12 cellular contexts compared by ENCODE assay signal in genomic region chr7:23333671-23334246, GRCh38. TPM values are rescaled to one million over a fixed set of nuclear protein-coding genes. Genes with fewer than 3 reads are reported as not detected.
DNase-seq lines count a peak whose midpoint lies in the region; ATAC-seq, FAIRE-seq and TF ChIP-seq lines count a peak whose summit lies in the region.
"Had no signal": no experiment of that assay in that cellular context is flagged by ENCODE, and none has a peak within 500 bp of the region (broad histone marks: within the 10 kb centered on the region; RNA-seq: fewer than 3 reads in every experiment).

No MANE protein-coding gene starts in this region.

- H3K27ac Mint-ChIP-seq in activated CD4-positive, alpha-beta T cell treated with anti-CD3 and anti-CD28 coated beads, Interleukin-2, amount 10 ng/mL, durations not matched to agents 24 days and 14 days = no peak overlapping the region
- no peak overlapping the region for H3K27ac Mint-ChIP-seq in activated naive CD4-positive, alpha-beta T cell treated with anti-CD3 and anti-CD28 coated beads, Interleukin-2, amount 10 ng/mL, durations not matched to agents 7 days and 5 days

- no peak overlapping the region for H3K4me3 ChIP-seq in brain microvascular endothelial cell (ENCODE audit: low read depth, low read length)
- H3K4me3 ChIP-seq: ascending aorta had no signal

- no peak for TF ChIP-seq CTCF in brain microvascular endothelial cell (IDR thresholded peaks at IDR 0.05; ENCODE audit: low read depth, low read length, missing control alignments)

- in situ Hi-C loops in brain microvascular endothelial cell (cut with HindIII; ENCODE audit: low pct_ligation_motif_present, low sequenced_read_pairs) = no loop called here

- no peak for ATAC-seq in HG02981 (IDR thresholded peaks at IDR 0.05; ENCODE audit: unreplicated experiment)

- peaks cover 26% of the 10 kb centered on the region for H3K36me3 ChIP-seq in brain microvascular endothelial cell (replicated peaks)
- H3K36me3 ChIP-seq: ascending aorta had no signal

- H3K4me3 Mint-ChIP-seq in activated CD4-positive, alpha-beta T cell treated with anti-CD3 and anti-CD28 coated beads, Interleukin-2, amount 10 ng/mL, durations not matched to agents 24 days and 14 days = no peak overlapping the region
- no peak overlapping the region for H3K4me3 Mint-ChIP-seq in activated naive CD4-positive, alpha-beta T cell treated with anti-CD3 and anti-CD28 coated beads, Interleukin-2, amount 10 ng/mL, durations not matched to agents 7 days and 5 days

- no peak for FAIRE-seq in urothelium cell line (lab: Jason Lieb, UNC)
- FAIRE-seq: A204.1 had no signal

- peak; percentile 20 for DNase-seq in activated CD4-positive, alpha-beta T cell treated with anti-CD3 and anti-CD28 coated beads, Interleukin-2, amount 10 ng/mL, durations not matched to agents 24 days and 14 days
- no peak for DNase-seq in activated CD4-positive, alpha-beta T cell treated with anti-CD3 and anti-CD28 coated beads, Interleukin-2, amount 50 U/mL, for 4 hours
- DNase-seq in brain microvascular endothelial cell (peak; percentile 90), iris pigment epithelial cell (ENCODE audit: low read depth) (peak; percentile 98), urothelium cell line (ENCODE audit: low spot score) (peak; percentile 72)
- no peak for DNase-seq in activated naive CD4-positive, alpha-beta T cell (lab: John Stamatoyannopoulos, UW)
- DNase-seq in activated naive CD4-positive, alpha-beta T cell treated with anti-CD3 and anti-CD28 coated beads, Interleukin-2, amount 10 ng/mL, durations not matched to agents 7 days and 5 days = no peak
- DNase-seq: activated CD4-positive, alpha-beta T cell treated with anti-CD3 and anti-CD28 coated beads for 48 hours; H7 had no signal

- CTCF ChIA-PET in activated naive CD4-positive, alpha-beta T cell treated with anti-CD3 and anti-CD28 coated beads, Interleukin-2, amount 10 ng/mL, durations not matched to agents 7 days and 5 days (lab: Charles Lee) = no interaction called here

- peak overlapping the region; percentile 91 for H3K27ac ChIP-seq in brain microvascular endothelial cell

- H3K27me3 ChIP-seq in brain microvascular endothelial cell (replicated peaks) = no peaks in the 10 kb centered on the region
- H3K27me3 ChIP-seq: ascending aorta had no signal

- intact Hi-C loops in activated CD4-positive, alpha-beta T cell treated with anti-CD3 and anti-CD28 coated beads, Interleukin-2, amount 10 ng/mL, durations not matched to agents 24 days and 14 days (cut with micrococcal nuclease) = no loop called here

- no peaks in the 10 kb centered on the region for H3K9me3 Mint-ChIP-seq in activated CD4-positive, alpha-beta T cell treated with anti-CD3 and anti-CD28 coated beads, Interleukin-2, amount 10 ng/mL, durations not matched to agents 24 days and 14 days
- H3K9me3 Mint-ChIP-seq in activated naive CD4-positive, alpha-beta T cell treated with anti-CD3 and anti-CD28 coated beads, Interleukin-2, amount 10 ng/mL, durations not matched to agents 7 days and 5 days = no peaks in the 10 kb centered on the region

- H3K36me3 Mint-ChIP-seq in activated CD4-positive, alpha-beta T cell treated with anti-CD3 and anti-CD28 coated beads, Interleukin-2, amount 10 ng/mL, durations not matched to agents 24 days and 14 days (ENCODE audit: low read depth) = no peaks in the 10 kb centered on the region
- H3K36me3 Mint-ChIP-seq in activated naive CD4-positive, alpha-beta T cell treated with anti-CD3 and anti-CD28 coated beads, Interleukin-2, amount 10 ng/mL, durations not matched to agents 7 days and 5 days = no peaks in the 10 kb centered on the region

- H3K27me3 Mint-ChIP-seq in activated CD4-positive, alpha-beta T cell treated with anti-CD3 and anti-CD28 coated beads, Interleukin-2, amount 10 ng/mL, durations not matched to agents 24 days and 14 days = peaks cover 15% of the 10 kb centered on the region
- peaks cover 35% of the 10 kb centered on the region for H3K27me3 Mint-ChIP-seq in activated naive CD4-positive, alpha-beta T cell treated with anti-CD3 and anti-CD28 coated beads, Interleukin-2, amount 10 ng/mL, durations not matched to agents 7 days and 5 days

- no peaks in the 10 kb centered on the region for H3K4me1 Mint-ChIP-seq in activated CD4-positive, alpha-beta T cell treated with anti-CD3 and anti-CD28 coated beads, Interleukin-2, amount 10 ng/mL, durations not matched to agents 24 days and 14 days
- H3K4me1 Mint-ChIP-seq in activated naive CD4-positive, alpha-beta T cell treated with anti-CD3 and anti-CD28 coated beads, Interleukin-2, amount 10 ng/mL, durations not matched to agents 7 days and 5 days = no peaks in the 10 kb centered on the region

RNA-seq across cellular contexts. Expression of gene MALSU1, which starts 34.6 kb away (rescaled TPM):
- total RNA-seq in activated CD4-positive, alpha-beta T cell treated with anti-CD3 and anti-CD28 coated beads, Interleukin-2, amount 10 ng/mL, durations not matched to agents 24 days and 14 days = 92.8 and 98.8 TPM in 2 replicates

Comparison
In these comparisons a context has a peak if more than half of its experiments do, and no peak if none do; other contexts are left out.
1. DNase-seq: peak in activated CD4-positive, alpha-beta T cell treated with anti-CD3 and anti-CD28 coated beads, Interleukin-2, amount 10 ng/mL, durations not matched to agents 24 days and 14 days (single experiment), brain microvascular endothelial cell (single experiment), iris pigment epithelial cell (single experiment) and urothelium cell line (single experiment); none in activated CD4-positive, alpha-beta T cell treated with anti-CD3 and anti-CD28 coated beads, Interleukin-2, amount 50 U/mL, for 4 hours (0 of 2), activated naive CD4-positive, alpha-beta T cell (0 of 4) and activated naive CD4-positive, alpha-beta T cell treated with anti-CD3 and anti-CD28 coated beads, Interleukin-2, amount 10 ng/mL, durations not matched to agents 7 days and 5 days (single experiment).